ENCODE assay signal across 21 cellular contexts in genomic region chr15:87118424-87118823, GRCh38.
DNase-seq lines count a peak whose midpoint lies in the region; TF ChIP-seq lines count a peak whose summit lies in the region.
"Had no signal": no experiment of that assay in that cellular context is flagged by ENCODE, and none has a peak within 500 bp of the region (broad histone marks: within the 10 kb centered on the region; RNA-seq: fewer than 3 reads in every experiment).

No MANE protein-coding gene starts in this region.

- H3K9me3 ChIP-seq in HEK293 (ENCODE audit: control insufficient read depth, insufficient read depth, low read depth, low read length), result no peaks in the 10 kb centered on the region
- H3K9me3 ChIP-seq: BLaER1, SJCRH30 had no signal

- no peak for TF ChIP-seq CTCF in HEK293 (tag by site-specific recombination; IDR thresholded peaks at IDR 0.05)

- CTCF ChIA-PET in HEK293 (lab: Yijun Ruan, JAX), result interaction anchor here (0.6 kb wide), 1 partner anchor 26 kb away, joined by 6 read pairs; no protein-coding TSS in a partner anchor

- H3K4me3 ChIP-seq in HEK293 (ENCODE audit: low read depth, low read length), result no peak overlapping the region
- H3K4me3 ChIP-seq: A549, BLaER1, PC-9, SJCRH30 had no signal

- POLR2A ChIA-PET in HEK293 (lab: Yijun Ruan, JAX), result no interaction called here

- DNase-seq in NCI-H82 (lab: John Stamatoyannopoulos, UW), result peak; percentile 40
- no peak for DNase-seq in NCI-H82 treated with DMSO at 0.1 percent for 48 hours (lab: John Stamatoyannopoulos, UW; ENCODE audit: unreplicated experiment)
- DNase-seq in SK-N-DZ (ENCODE audit: low spot score), result peak; percentile 33
- DNase-seq in myocyte (ENCODE audit: low read depth), result peak; percentile 11
- no peak for DNase-seq in NCI-H2029 (lab: John Stamatoyannopoulos, UW)
- no peak for DNase-seq in pons (ENCODE audit: low spot score)
- no peak for DNase-seq in NCI-H1048 (lab: John Stamatoyannopoulos, UW)
- DNase-seq: Calu3; CD4-positive, alpha-beta memory T cell; DMS79; HFFc6; NCI-H1105; NCI-H2107; NCI-H226; NCI-H69; PC-9; SJCRH30; SW 1271 had no signal

- 0 out of 2 replicates have a peak, but pooled peaks cover 2% of the 10 kb centered on the region for H3K4me1 ChIP-seq in HEK293 (ENCODE audit: control insufficient read depth, insufficient read depth, low read length)
- H3K4me1 ChIP-seq: A549, BLaER1, SJCRH30 had no signal

- no peaks in the 10 kb centered on the region for H3K36me3 ChIP-seq in HEK293 (ENCODE audit: control insufficient read depth in 2 of 2, insufficient read depth in 1 of 2, low read length in 2 of 2)
- H3K36me3 ChIP-seq: BLaER1, SJCRH30 had no signal

- H3K27ac ChIP-seq in HEK293 (ENCODE audit: extremely low read depth, low read depth, low read length), result no peak overlapping the region
- H3K27ac ChIP-seq: A549, BLaER1, PC-9, SJCRH30 had no signal

TF ChIP-seq in HEK293, 187 proteins besides CTCF, POLR2A, EP300 and RAD21:
- TF ChIP-seq ZNF449 (tag by site-specific recombination; IDR thresholded peaks at IDR 0.05) (peak; percentile 83), ZBTB11 (tag by site-specific recombination; conservative IDR thresholded peaks at IDR 0.05; ENCODE audit: low read depth) (no peak)
TF ChIP-seq in HEK293: peak in this region for 1.

Comparison
In these comparisons a context has a peak if more than half of its experiments do, and no peak if none do; other contexts are left out.
1. DNase-seq: peak in NCI-H82 (single experiment), SK-N-DZ (single experiment) and myocyte (single experiment); none in NCI-H82 treated with DMSO at 0.1 percent for 48 hours (single experiment), NCI-H2029 (single experiment), pons (single experiment) and NCI-H1048 (single experiment).